In the genomic region with DNA sequence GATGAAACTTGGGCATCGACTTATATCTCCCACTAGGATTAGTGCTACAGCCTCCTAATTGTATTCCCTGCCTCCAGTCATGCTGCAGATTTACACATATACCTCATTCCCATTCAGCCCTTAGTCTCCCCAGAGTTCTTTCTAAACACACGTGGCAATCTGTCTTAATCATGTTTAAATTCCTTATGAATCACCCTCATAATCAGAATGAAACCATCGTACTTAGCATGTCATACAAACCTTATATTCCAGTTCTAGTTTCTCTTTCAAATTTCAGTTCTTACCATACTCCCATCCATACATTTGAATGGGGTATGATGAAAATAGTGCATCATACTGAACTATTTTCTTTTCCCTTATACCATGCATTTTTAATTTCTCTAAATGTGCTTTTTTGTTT, we compare ENCODE assay signal across 13 cellular contexts. TPM values are rescaled to one million over a fixed set of nuclear protein-coding genes. Genes with fewer than 3 reads are reported as not detected.
A peak's percentile ranks its signal among the peaks of the same experiment; 100 is the strongest.
DNase-seq lines count a peak whose midpoint lies in the region; ATAC-seq and TF ChIP-seq lines count a peak whose summit lies in the region.
"Had no signal": no experiment of that assay in that cellular context is flagged by ENCODE, and none has a peak within 500 bp of the region (broad histone marks: within the 10 kb centered on the region; RNA-seq: fewer than 3 reads in every experiment).

No MANE protein-coding gene starts in this region.

- H4K8ac ChIP-seq in trophoblast cell (ENCODE audit: low read depth, low read length): no peak overlapping the region

- intact Hi-C loops in mucosa of descending colon (cut with DNase I, micrococcal nuclease): no loop called here

- no peaks in the 10 kb centered on the region for H3K79me2 ChIP-seq in trophoblast cell (ENCODE audit: control insufficient read depth, insufficient read depth, low read length, poor library complexity)

- H3K36me3 ChIP-seq in RWPE2 (ENCODE audit: low read depth) (no peaks in the 10 kb centered on the region), mucosa of descending colon (ENCODE audit: low read depth) (no peaks in the 10 kb centered on the region), trophoblast cell (ENCODE audit: control insufficient read depth in 1 of 2, insufficient read depth in 2 of 2, low read length in 2 of 2) (no peaks in the 10 kb centered on the region)
- H3K36me3 ChIP-seq: MG63, prostate gland had no signal

- H2BK120ac ChIP-seq in trophoblast cell (ENCODE audit: insufficient read depth, low read length, poor library complexity): no peak overlapping the region

- no peak overlapping the region for H2AFZ ChIP-seq in trophoblast cell (ENCODE audit: insufficient read depth, low read length, poor library complexity)

- no peak overlapping the region for H3K18ac ChIP-seq in trophoblast cell (ENCODE audit: low read length)

- no peak overlapping the region for H4K91ac ChIP-seq in trophoblast cell (ENCODE audit: low read depth, low read length)

- H3K27ac ChIP-seq in RWPE2 (ENCODE audit: poor library complexity, severe bottlenecking) (no peak overlapping the region), trophoblast cell (ENCODE audit: low read depth, low read length) (no peak overlapping the region)
- H3K27ac ChIP-seq: prostate gland, testis had no signal

- H3K4me1 ChIP-seq in RWPE2 (ENCODE audit: insufficient read depth, poor library complexity, severe bottlenecking): no peaks in the 10 kb centered on the region
- no peaks in the 10 kb centered on the region for H3K4me1 ChIP-seq in mucosa of descending colon (ENCODE audit: low read depth)
- no peaks in the 10 kb centered on the region for H3K4me1 ChIP-seq in trophoblast cell (ENCODE audit: control insufficient read depth in 1 of 2, insufficient read depth in 2 of 2, low read length in 2 of 2)
- H3K4me1 ChIP-seq: prostate gland, testis had no signal

- H3K4me3 ChIP-seq in RWPE2 (ENCODE audit: severe bottlenecking) (no peak overlapping the region), mucosa of descending colon (no peak overlapping the region), trophoblast cell (ENCODE audit: low read depth, low read length) (no peak overlapping the region)
- H3K4me3 ChIP-seq: MG63, prostate gland, testis had no signal

- no peak overlapping the region for H2BK12ac ChIP-seq in trophoblast cell (ENCODE audit: low read length)

- peak; percentile 96 for ATAC-seq in GM18868 (IDR thresholded peaks at IDR 0.05; ENCODE audit: unreplicated experiment)
- peak; percentile 95 for ATAC-seq in HG02884 (IDR thresholded peaks at IDR 0.05; ENCODE audit: unreplicated experiment)
- peak; percentile 64 for ATAC-seq in RWPE2 (ENCODE audit: low read depth)
- no peak for ATAC-seq in mucosa of descending colon

- no peaks in the 10 kb centered on the region for H3K27me3 ChIP-seq in RWPE2 (ENCODE audit: insufficient read depth, poor library complexity, severe bottlenecking)
- no peaks in the 10 kb centered on the region for H3K27me3 ChIP-seq in trophoblast cell (ENCODE audit: insufficient read depth, low read length)
- H3K27me3 ChIP-seq: MG63, testis had no signal

- TF ChIP-seq CTCF in RWPE2 (IDR thresholded peaks at IDR 0.05; ENCODE audit: poor library complexity, severe bottlenecking) (no peak), mucosa of descending colon (IDR thresholded peaks at IDR 0.05) (no peak)

- no peak overlapping the region for H2AK5ac ChIP-seq in trophoblast cell (ENCODE audit: low read length)

- WGBS in trophoblast cell (ENCODE audit: extremely low coverage, insufficient coverage, insufficient read length): no CpG with 5 or more reads among the region's 3 CpGs

- no peak overlapping the region for H3K9ac ChIP-seq in trophoblast cell (ENCODE audit: low read length)

- H3K4ac ChIP-seq in trophoblast cell (ENCODE audit: low read depth, low read length): no peak overlapping the region

- CTCF ChIA-PET in HEK293T (lab: Yijun Ruan, JAX): no interaction called here

- H4K12ac ChIP-seq in trophoblast cell (ENCODE audit: low read depth, low read length): no peak overlapping the region

- H2BK5ac ChIP-seq in trophoblast cell (ENCODE audit: low read depth, low read length, poor library complexity): no peak overlapping the region

- H3K23ac ChIP-seq in trophoblast cell (ENCODE audit: low read length): no peak overlapping the region

- H3K14ac ChIP-seq in trophoblast cell (ENCODE audit: low read length): no peak overlapping the region

- no peak overlapping the region for H3K4me2 ChIP-seq in trophoblast cell (ENCODE audit: low read length)

- DNase-seq in Daoy (ENCODE audit: low read depth) (peak; percentile 33), RWPE2 (ENCODE audit: low spot score) (no peak), HEK293T (ENCODE audit: extremely low spot score) (no peak), mucosa of descending colon (no peak), trophoblast cell (no peak), NCI-H1694 (lab: John Stamatoyannopoulos, UW) (no peak)
- DNase-seq: MG63, NCI-H446 treated with DMSO at 0.1 percent for 48 hours, SIG-M5, testis had no signal

- H3K79me1 ChIP-seq in trophoblast cell (ENCODE audit: low read length): no peaks in the 10 kb centered on the region

- POLR2A ChIA-PET in HEK293T (lab: Yijun Ruan, JAX): no interaction called here

- H3K9me3 ChIP-seq in RWPE2 (ENCODE audit: severe bottlenecking) (no peaks in the 10 kb centered on the region), mucosa of descending colon (no peaks in the 10 kb centered on the region), trophoblast cell (ENCODE audit: insufficient read depth, low read depth, low read length) (no peaks in the 10 kb centered on the region)
- H3K9me3 ChIP-seq: MG63, prostate gland, testis had no signal

TF ChIP-seq in HEK293T, 16 proteins besides CTCF, POLR2A, EP300 and RAD21:
- TF ChIP-seq SUZ12 (IDR thresholded peaks at IDR 0.05) (no peak), FOXK2 (IDR thresholded peaks at IDR 0.05) (no peak), LEF1 (IDR thresholded peaks at IDR 0.05; ENCODE audit: borderline replicate concordance) (no peak), BHLHE40 (IDR thresholded peaks at IDR 0.05; ENCODE audit: borderline replicate concordance) (no peak), ELF4 (IDR thresholded peaks at IDR 0.05) (no peak), FOXM1 (IDR thresholded peaks at IDR 0.05; ENCODE audit: borderline replicate concordance) (no peak), SP1 (IDR thresholded peaks at IDR 0.05) (no peak), FOXA1 (IDR thresholded peaks at IDR 0.05) (no peak), TARDBP (IDR thresholded peaks at IDR 0.05) (no peak), L3MBTL2 (conservative IDR thresholded peaks at IDR 0.05) (no peak), CTBP1 (IDR thresholded peaks at IDR 0.05; ENCODE audit: borderline replicate concordance) (no peak), NFRKB (IDR thresholded peaks at IDR 0.05) (no peak), ARNT (IDR thresholded peaks at IDR 0.05) (no peak)
- TF ChIP-seq, protein P1, sequence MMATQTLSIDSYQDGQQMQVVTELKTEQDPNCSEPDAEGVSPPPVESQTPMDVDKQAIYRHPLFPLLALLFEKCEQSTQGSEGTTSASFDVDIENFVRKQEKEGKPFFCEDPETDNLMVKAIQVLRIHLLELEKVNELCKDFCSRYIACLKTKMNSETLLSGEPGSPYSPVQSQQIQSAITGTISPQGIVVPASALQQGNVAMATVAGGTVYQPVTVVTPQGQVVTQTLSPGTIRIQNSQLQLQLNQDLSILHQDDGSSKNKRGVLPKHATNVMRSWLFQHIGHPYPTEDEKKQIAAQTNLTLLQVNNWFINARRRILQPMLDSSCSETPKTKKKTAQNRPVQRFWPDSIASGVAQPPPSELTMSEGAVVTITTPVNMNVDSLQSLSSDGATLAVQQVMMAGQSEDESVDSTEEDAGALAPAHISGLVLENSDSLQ (IDR thresholded peaks at IDR 0.05): no peak

RNA-seq across cellular contexts. Expression of a gene that starts 6.0 kb away (rescaled TPM):
- total RNA-seq in Daoy (2014; rRNA removed; shearing (Covaris generic)): not detected in 2 replicates
- total RNA-seq in mucosa of descending colon: under 1 TPM in 1 of 3 donors, not detected in 2; 0.06 TPM
- not detected in 2 replicates for polyA plus RNA-seq in trophoblast cell (2013)
- total RNA-seq: prostate gland, testis had no signal

RNA-seq across cellular contexts. Expression of a gene that starts 11.4 kb away (rescaled TPM):
- total RNA-seq in Daoy (2014; rRNA removed; shearing (Covaris generic)): not detected in 2 replicates
- not detected for total RNA-seq in mucosa of descending colon
- not detected in 2 replicates for polyA plus RNA-seq in trophoblast cell (2013)
- total RNA-seq: prostate gland, testis had no signal

RNA-seq across cellular contexts. Expression of a gene that starts 19.6 kb away (rescaled TPM):
- not detected in 2 replicates for total RNA-seq in Daoy (2014; rRNA removed; shearing (Covaris generic))
- not detected for total RNA-seq in mucosa of descending colon
- polyA plus RNA-seq in trophoblast cell (2013): not detected in 2 replicates
- total RNA-seq: prostate gland, testis had no signal

RNA-seq across cellular contexts. Expression of a gene that starts 35.4 kb away (rescaled TPM):
- total RNA-seq in Daoy (2014; rRNA removed; shearing (Covaris generic)): not detected in 2 replicates
- total RNA-seq in mucosa of descending colon: 1 to 10 TPM in 1 of 3 donors, under 1 TPM in 2; 0.28 to 2.1 (median 0.53) TPM
- not detected in 2 replicates for polyA plus RNA-seq in trophoblast cell (2013)

RNA-seq across cellular contexts. Expression of a gene that starts 57.4 kb away (rescaled TPM):
- 0.06 TPM in 1 of 2 replicates, not detected in the other for total RNA-seq in Daoy (2014; rRNA removed; shearing (Covaris generic))
- total RNA-seq in mucosa of descending colon: under 1 TPM; 0.28 to 0.69 (median 0.29) TPM
- not detected in 2 replicates for polyA plus RNA-seq in trophoblast cell (2013)
